ENCODE assay signal across 16 cellular contexts in genomic region chr11:64150481-64151239, GRCh38. TPM values are rescaled to one million over a fixed set of nuclear protein-coding genes. Genes with fewer than 3 reads are reported as not detected.
A peak's percentile ranks its signal among the peaks of the same experiment; 100 is the strongest.
DNase-seq lines count a peak whose midpoint lies in the region; ATAC-seq and TF ChIP-seq lines count a peak whose summit lies in the region.
"Had no signal": no experiment of that assay in that cellular context is flagged by ENCODE, and none has a peak within 500 bp of the region (broad histone marks: within the 10 kb centered on the region; RNA-seq: fewer than 3 reads in every experiment).

No MANE protein-coding gene starts in this region.

- POLR2A ChIA-PET in HEK293 (lab: Yijun Ruan, JAX), result interaction anchor here (0.7 kb wide), 1 partner anchor 151 kb away, joined by 3 read pairs; no protein-coding TSS in a partner anchor

- H3K27ac ChIP-seq in HEK293 (ENCODE audit: extremely low read depth, low read depth, low read length), result no peak overlapping the region
- H3K27ac ChIP-seq in psoas muscle, result peak overlapping the region; percentile 77
- no peak overlapping the region for H3K27ac ChIP-seq in hepatocyte

- TF ChIP-seq CTCF in HEK293 (tag by site-specific recombination; IDR thresholded peaks at IDR 0.05) (no peak), psoas muscle (IDR thresholded peaks at IDR 0.05) (no peak), hepatocyte (IDR thresholded peaks at IDR 0.05; ENCODE audit: poor library complexity) (no peak)

- H4K20me1 ChIP-seq in hepatocyte (ENCODE audit: insufficient read depth, poor library complexity, severe bottlenecking), result no peaks in the 10 kb centered on the region

- H3K4me3 ChIP-seq in HEK293 (ENCODE audit: low read depth, low read length) (no peak overlapping the region), psoas muscle (peak overlapping the region; percentile 9), hepatocyte (no peak overlapping the region)

- WGBS in psoas muscle, 3 donors, result 27 to 43% (median 36%) methylated on average over 23 to 24 of the region's 24 CpGs
- 92% methylated on average over 24 of the region's 24 CpGs for WGBS in hepatocyte (ENCODE audit: low lambda C conversion rate, missing lambda C conversion rate)

- H3K36me3 ChIP-seq in HEK293 (ENCODE audit: control insufficient read depth in 2 of 2, insufficient read depth in 1 of 2, low read length in 2 of 2), result no peaks in the 10 kb centered on the region
- peaks cover 0 to 16% of the 10 kb centered on the region in 2 donors for H3K36me3 ChIP-seq in psoas muscle (ENCODE audit: insufficient read depth in 1 of 2, low read depth in 1 of 2)
- no peaks in the 10 kb centered on the region for H3K36me3 ChIP-seq in hepatocyte (replicated peaks; ENCODE audit: insufficient read depth, low read depth)

- H3K4me2 ChIP-seq in hepatocyte, result no peak overlapping the region

- no peaks in the 10 kb centered on the region for H3K9me2 ChIP-seq in hepatocyte (replicated peaks; ENCODE audit: insufficient read depth)

- no peaks in the 10 kb centered on the region for H3K27me3 ChIP-seq in psoas muscle (ENCODE audit: insufficient read depth in 3 of 3, low read length in 2 of 3)
- H3K27me3 ChIP-seq in hepatocyte, result no peaks in the 10 kb centered on the region

- no peak overlapping the region for H2AFZ ChIP-seq in hepatocyte

- ATAC-seq in psoas muscle (peak; percentile 75 to 85 (median 81)), HG02623 (IDR thresholded peaks at IDR 0.05; ENCODE audit: unreplicated experiment) (no peak), left colon (no peak)
- ATAC-seq: sciatic nerve had no signal

- H3K79me2 ChIP-seq in hepatocyte, result no peaks in the 10 kb centered on the region

- intact Hi-C loops in psoas muscle (cut with DNase I) (loop anchor here (5.0 to 10.0 kb wide), 3 partner anchors 313 to 386 kb away; partner anchors contain the start of genes MARK2 (in 2 of the 2) and ZFTA (in 1 of the 2)), left colon (cut with DNase I, micrococcal nuclease) (loop anchor here (5.0 to 10.0 kb wide), 3 partner anchors 148 to 316 kb away; partner anchors contain the start of gene MARK2 (in 1 of the 2))

- DNase-seq in NCI-H2171 (lab: John Stamatoyannopoulos, UW), result peak; percentile 54
- DNase-seq in cerebellum (ENCODE audit: low spot score), result peak; percentile 92
- DNase-seq in psoas muscle, result peak; percentile 79 to 92
- DNase-seq in SIG-M5 treated with dmso at 0.1 percent for 504 hours (lab: John Stamatoyannopoulos, UW; ENCODE audit: unreplicated experiment), result no peak
- DNase-seq in hepatocyte (ENCODE audit: low spot score), result no peak
- DNase-seq in left colon, result no peak
- DNase-seq: activated CD4-positive, alpha-beta T cell treated with anti-CD3 and anti-CD28 coated beads, Interleukin-2, amount 50 U/mL, for 4 hours; activated T-cell treated with anti-CD3 and anti-CD28 coated beads, Interleukin-2, amount 50 U/mL, for 48 hours; AML-193; central memory CD4-positive, alpha-beta T cell; mammary epithelial cell; NCI-H226; stimulated activated CD4-positive, alpha-beta T cell treated with anti-CD3 and anti-CD28 coated beads, Interleukin-4, amount 100 ng/mL, for 1 hour had no signal

- no peaks in the 10 kb centered on the region for H3K9me3 ChIP-seq in HEK293 (ENCODE audit: control insufficient read depth, insufficient read depth, low read depth, low read length)
- no peaks in the 10 kb centered on the region for H3K9me3 ChIP-seq in psoas muscle
- no peaks in the 10 kb centered on the region for H3K9me3 ChIP-seq in hepatocyte (ENCODE audit: low read depth)

- H3K4me1 ChIP-seq in HEK293 (ENCODE audit: control insufficient read depth, insufficient read depth, low read length) (no peaks in the 10 kb centered on the region), psoas muscle (peaks cover 59% of the 10 kb centered on the region), hepatocyte (ENCODE audit: insufficient read depth) (no peaks in the 10 kb centered on the region)

- CTCF ChIA-PET in HEK293 (lab: Yijun Ruan, JAX), result interaction anchor here (0.6 to 8.9 kb wide), 12 partner anchors 13 to 496 kb away, joined by 3 to 70 read pairs (median 5); partner anchors contain the start of gene MARK2

TF ChIP-seq in HEK293, 187 proteins besides CTCF, POLR2A, EP300 and RAD21:
- TF ChIP-seq ZNF423 (tag by site-specific recombination; IDR thresholded peaks at IDR 0.05), result 0 out of 2 replicates have a peak, but pooled peaks have one; percentile 10
- peak; percentile 54 for TF ChIP-seq GLIS1 (tag by site-specific recombination; IDR thresholded peaks at IDR 0.05)
- TF ChIP-seq ZNF223 (tag by site-specific recombination; IDR thresholded peaks at IDR 0.05), result no peak
- TF ChIP-seq OSR2 (tag by site-specific recombination; IDR thresholded peaks at IDR 0.05), result peak; percentile 12; the same call in 1 of the 2 replicates
- peak; percentile 34; the same call in 1 of the 2 replicates for TF ChIP-seq ZFHX2 (tag by site-specific recombination; conservative IDR thresholded peaks at IDR 0.05)
- no peak for TF ChIP-seq HOXA7 (CRISPR knock-in tag; IDR thresholded peaks at IDR 0.05; ENCODE audit: borderline replicate concordance)
- TF ChIP-seq ZNF621 (tag by site-specific recombination; IDR thresholded peaks at IDR 0.05), result no peak
- peak; percentile 43; the same call in 1 of the 2 replicates for TF ChIP-seq GLIS2 (tag by site-specific recombination; IDR thresholded peaks at IDR 0.05)
- TF ChIP-seq ZNF132 (tag by site-specific recombination; IDR thresholded peaks at IDR 0.05; ENCODE audit: borderline replicate concordance), result no peak
- TF ChIP-seq ZIC2 (tag by site-specific recombination; IDR thresholded peaks at IDR 0.05), result peak; percentile 73
- no peak for TF ChIP-seq ZNF645 (tag by site-specific recombination; IDR thresholded peaks at IDR 0.05)

RNA-seq across cellular contexts. Expression of gene MACROD1, which starts 15.3 kb away (rescaled TPM):
- total RNA-seq in cerebellum (6.9 TPM), psoas muscle (100 to 1,000 TPM; 151 to 206 (median 182) TPM), hepatocyte (12.3 and 21.2 TPM in 2 replicates), left colon (10 to 100 TPM; 31.6 to 47.0 TPM)
- polyA plus RNA-seq in psoas muscle (100 to 1,000 TPM; 147 to 281 (median 177) TPM), hepatocyte (29.8 and 40.0 TPM in 2 replicates)

RNA-seq across cellular contexts. Expression of gene STIP1, which starts 35.3 kb away (rescaled TPM):
- 72.8 TPM for total RNA-seq in cerebellum
- 100 to 1,000 TPM; 124 to 194 (median 162) TPM for total RNA-seq in psoas muscle
- polyA plus RNA-seq in psoas muscle, result 100 to 1,000 TPM; 158 to 207 (median 205) TPM
- 113 and 122 TPM in 2 replicates for total RNA-seq in hepatocyte
- 115 and 131 TPM in 2 replicates for polyA plus RNA-seq in hepatocyte
- total RNA-seq in left colon, result 10 to 100 TPM; 61.2 to 75.1 TPM

RNA-seq across cellular contexts. Expression of gene FERMT3, which starts 55.9 kb away (rescaled TPM):
- total RNA-seq in cerebellum, result 1.5 TPM
- 10 to 100 TPM in 1 of 4 donors, 1 to 10 TPM in 3; 6.7 to 11.7 (median 8.4) TPM for total RNA-seq in psoas muscle
- 1 to 10 TPM; 2.5 to 4.3 (median 3.0) TPM for polyA plus RNA-seq in psoas muscle
- total RNA-seq in hepatocyte, result 0.44 and 1.6 TPM in 2 replicates
- polyA plus RNA-seq in hepatocyte, result 2.0 TPM in 1 of 2 replicates, not detected in the other
- 10 to 100 TPM; 16.1 to 21.7 TPM for total RNA-seq in left colon

Comparison
In these comparisons a context has a peak if more than half of its experiments do, and no peak if none do; other contexts are left out.
1. DNase-seq: peak in NCI-H2171 (single experiment), cerebellum (single experiment) and psoas muscle (2 of 2); none in SIG-M5 treated with dmso at 0.1 percent for 504 hours (single experiment), hepatocyte (single experiment) and left colon (0 of 2).
2. ATAC-seq: peak in psoas muscle (4 of 4); none in HG02623 (single experiment) and left colon (single experiment).